28 cellular contexts compared by ENCODE assay signal in genomic region chr7:24769863-24770262, GRCh38.
"Had no signal": no experiment of that assay in that cellular context is flagged by ENCODE, and none has a peak within 500 bp of the region (broad histone marks: within the 10 kb centered on the region; RNA-seq: fewer than 3 reads in every experiment).

No MANE protein-coding gene starts in this region.

- H3K27ac Mint-ChIP-seq: activated naive CD4-positive, alpha-beta T cell treated with anti-CD3 and anti-CD28 coated beads, Interleukin-2, amount 50 U/mL, for 24 hours; T-helper 1 cell treated with Interleukin-12 subunit alpha and Interleukin-12 subunit beta and Interleukin-4 antibody, amounts not matched to agents 30 μg/mL and 1 μg/mL, for 36 hours had no signal

- H3K4me3 ChIP-seq: ascending aorta, body of pancreas, K562, SJSA1 had no signal

- ATAC-seq: activated CD4-positive, CD25-positive, alpha-beta regulatory T cell treated with anti-CD3 and anti-CD28 coated beads, Interleukin-2, amount 50 U/mL, for 24 hours; body of pancreas; K562; Panc1; SK-N-SH treated with all-trans-retinoic acid at 6 μM for 48 hours had no signal

- H3K4me1 Mint-ChIP-seq: activated naive CD4-positive, alpha-beta T cell treated with anti-CD3 and anti-CD28 coated beads, Interleukin-2, amount 50 U/mL, for 24 hours; central memory CD8-positive, alpha-beta T cell had no signal

- FAIRE-seq: bronchial epithelial cell, K562 had no signal

- H3K27ac ChIP-seq: body of pancreas, SJSA1 had no signal

- H3K4me1 ChIP-seq: ascending aorta, body of pancreas had no signal

- DNase-seq: activated CD4-positive, alpha-beta T cell treated with anti-CD3 and anti-CD28 coated beads for 48 hours; activated CD4-positive, alpha-beta T cell treated with anti-CD3 and anti-CD28 coated beads, Interleukin-2, amount 50 U/mL, for 4 hours; activated CD8-positive, alpha-beta memory T cell treated with anti-CD3 and anti-CD28 coated beads, Interleukin-2, amount 50 U/mL, for 48 hours; activated CD8-positive, alpha-beta T cell treated with anti-CD3 and anti-CD28 coated beads, Interleukin-2, amount 10 ng/mL, durations not matched to agents 7 days and 5 days; activated naive CD4-positive, alpha-beta T cell; activated T-cell treated with anti-CD3 and anti-CD28 coated beads, Interleukin-2, amount 50 U/mL, for 1 hour; body of pancreas; Karpas-422; NCI-H1105 treated with DMSO at 0.1 percent for 48 hours; NCI-H1436 treated with DMSO at 0.1 percent for 48 hours; NCI-H187; NCI-H2081; NCI-H524 treated with DMSO at 0.1 percent for 48 hours; NCI-H774; NK-92 treated with Interleukin-12 subunit alpha and Interleukin-12 subunit beta, amount 100 ng/mL, for 24 hours; RPMI8226; SHP77; SW 1271 had no signal

- H3K4me3 Mint-ChIP-seq: activated CD8-positive, alpha-beta T cell treated with anti-CD3 and anti-CD28 coated beads, Interleukin-2, amount 10 ng/mL, durations not matched to agents 7 days and 5 days; activated naive CD4-positive, alpha-beta T cell treated with anti-CD3 and anti-CD28 coated beads, Interleukin-2, amount 50 U/mL, for 24 hours; central memory CD8-positive, alpha-beta T cell; T-helper 1 cell treated with Interleukin-12 subunit alpha and Interleukin-12 subunit beta and Interleukin-4 antibody, amounts not matched to agents 30 μg/mL and 1 μg/mL, for 36 hours had no signal

- H3K36me3 ChIP-seq: ascending aorta, SJSA1 had no signal

- H3K27me3 ChIP-seq: ascending aorta, SJSA1 had no signal

- H3K9me3 ChIP-seq: ascending aorta, body of pancreas, SJSA1 had no signal
